ENCODE assay signal across 16 cellular contexts in genomic region chr22:45202333-45203149, GRCh38. TPM values are rescaled to one million over a fixed set of nuclear protein-coding genes. Genes with fewer than 3 reads are reported as not detected.
DNase-seq lines count a peak whose midpoint lies in the region; ATAC-seq and TF ChIP-seq lines count a peak whose summit lies in the region.
"Had no signal": no experiment of that assay in that cellular context is flagged by ENCODE, and none has a peak within 500 bp of the region (broad histone marks: within the 10 kb centered on the region; RNA-seq: fewer than 3 reads in every experiment).

No MANE protein-coding gene starts in this region.

- H3K9me3 ChIP-seq in BLaER1 treated with 17β-estradiol and CSF1 and Interleukin-3, amounts not matched to agents 10 nM and 100 nM (replicated peaks in 1 of 11) = no peaks in the 10 kb centered on the region
- H3K9me3 ChIP-seq in Peyer's patch = no peaks in the 10 kb centered on the region
- no peaks in the 10 kb centered on the region for H3K9me3 ChIP-seq in T-helper 17 cell (ENCODE audit: control insufficient read depth, low read length, poor library complexity, severe bottlenecking)
- H3K9me3 ChIP-seq: heart right ventricle had no signal

- peaks cover 6% of the 10 kb centered on the region for H3K36me3 Mint-ChIP-seq in T-helper 17 cell (ENCODE audit: low read depth)
- H3K36me3 Mint-ChIP-seq: activated naive CD8-positive, alpha-beta T cell treated with anti-CD3 and anti-CD28 coated beads, Interleukin-2, amount 10 ng/mL, durations not matched to agents 7 days and 5 days had no signal

- no peak overlapping the region for H3K27ac Mint-ChIP-seq in T-helper 17 cell
- H3K27ac Mint-ChIP-seq: activated naive CD8-positive, alpha-beta T cell treated with anti-CD3 and anti-CD28 coated beads, Interleukin-2, amount 10 ng/mL, durations not matched to agents 7 days and 5 days; stimulated activated naive B cell treated with anti-CD40 and anti-IgM and Interleukin-4, amounts not matched to agents 10 μg/mL and 1 μg/mL and 100 μg/mL, for 72 hours had no signal

- TF ChIP-seq POLR2A in Peyer's patch (IDR thresholded peaks at IDR 0.05) = no peak

- H3K4me1 Mint-ChIP-seq in T-helper 17 cell = peaks cover 4% of the 10 kb centered on the region
- H3K4me1 Mint-ChIP-seq: activated naive CD8-positive, alpha-beta T cell treated with anti-CD3 and anti-CD28 coated beads, Interleukin-2, amount 10 ng/mL, durations not matched to agents 7 days and 5 days; central memory CD8-positive, alpha-beta T cell had no signal

- peak overlapping the region; percentile 73 to 91 (median 82) for H3K4me2 ChIP-seq in BLaER1 treated with 17β-estradiol and CSF1 and Interleukin-3, amounts not matched to agents 10 nM and 100 nM

- intact Hi-C loops in posterior vena cava (cut with DNase I) = no loop called here

- H3K27ac ChIP-seq in BLaER1 treated with 17β-estradiol and CSF1 and Interleukin-3, amounts not matched to agents 10 nM and 100 nM = peak overlapping the region; percentile 35 to 69 (median 62); a peak in 19 of 22 replicates
- no peak overlapping the region for H3K27ac ChIP-seq in Peyer's patch
- H3K27ac ChIP-seq: heart right ventricle had no signal

- peaks cover 44 to 95% (median 71%) of the 10 kb centered on the region in 11 experiments; a peak in 21 of 22 replicates for H4K20me1 ChIP-seq in BLaER1 treated with 17β-estradiol and CSF1 and Interleukin-3, amounts not matched to agents 10 nM and 100 nM

- H3K4me3 Mint-ChIP-seq in T-helper 17 cell = no peak overlapping the region
- H3K4me3 Mint-ChIP-seq: activated naive CD8-positive, alpha-beta T cell treated with anti-CD3 and anti-CD28 coated beads, Interleukin-2, amount 10 ng/mL, durations not matched to agents 7 days and 5 days; central memory CD8-positive, alpha-beta T cell; stimulated activated naive B cell treated with anti-CD40 and anti-IgM and Interleukin-4, amounts not matched to agents 10 μg/mL and 1 μg/mL and 100 μg/mL, for 72 hours had no signal

- H3K27me3 ChIP-seq in BLaER1 treated with 17β-estradiol and CSF1 and Interleukin-3, amounts not matched to agents 10 nM and 100 nM = no peaks in the 10 kb centered on the region
- no peaks in the 10 kb centered on the region for H3K27me3 ChIP-seq in Peyer's patch
- H3K27me3 ChIP-seq: heart right ventricle had no signal

- DNase-seq in Peyer's patch = peak in 2 of 3 donors; percentile 40 to 41
- DNase-seq in posterior vena cava (ENCODE audit: low spot score) = peak; percentile 76
- DNase-seq in T-helper 17 cell = no peak
- DNase-seq in T1000 (lab: John Stamatoyannopoulos, UW) = no peak
- DNase-seq: activated naive CD8-positive, alpha-beta T cell treated with anti-CD3 and anti-CD28 coated beads, Interleukin-2, amount 10 ng/mL, durations not matched to agents 7 days and 5 days; activated T-cell treated with anti-CD3 and anti-CD28 coated beads, Interleukin-2, amount 50 U/mL, for 1 hour; Kasumi-1; midbrain; NCI-H1417 treated with DMSO at 0.1 percent for 48 hours; stimulated activated naive B cell treated with anti-CD40 and anti-IgM and Interleukin-4, amounts not matched to agents 10 μg/mL and 1 μg/mL and 100 μg/mL, for 72 hours had no signal

- H3K4me1 ChIP-seq in BLaER1 treated with 17β-estradiol and CSF1 and Interleukin-3, amounts not matched to agents 10 nM and 100 nM = peaks cover 28 to 39% (median 33%) of the 10 kb centered on the region in 10 experiments
- peaks cover 0 to 6% (median 0%) of the 10 kb centered on the region in 4 donors for H3K4me1 ChIP-seq in Peyer's patch
- H3K4me1 ChIP-seq: heart right ventricle had no signal

- H3K4me3 ChIP-seq in BLaER1 treated with 17β-estradiol and CSF1 and Interleukin-3, amounts not matched to agents 10 nM and 100 nM = peak overlapping the region in 3 of 10 experiments; percentile 4 to 32 (median 10); a peak in 3 of 20 replicates
- H3K4me3 ChIP-seq in Peyer's patch = no peak overlapping the region
- H3K4me3 ChIP-seq: heart right ventricle had no signal

- TF ChIP-seq CTCF in Peyer's patch (IDR thresholded peaks at IDR 0.05) = no peak

- peaks cover 75 to 100% (median 91%) of the 10 kb centered on the region in 11 experiments for H3K36me3 ChIP-seq in BLaER1 treated with 17β-estradiol and CSF1 and Interleukin-3, amounts not matched to agents 10 nM and 100 nM
- peaks cover 0 to 75% (median 0%) of the 10 kb centered on the region in 3 donors for H3K36me3 ChIP-seq in Peyer's patch

- H3K27me3 Mint-ChIP-seq in T-helper 17 cell = no peaks in the 10 kb centered on the region
- H3K27me3 Mint-ChIP-seq: activated naive CD8-positive, alpha-beta T cell treated with anti-CD3 and anti-CD28 coated beads, Interleukin-2, amount 10 ng/mL, durations not matched to agents 7 days and 5 days; central memory CD8-positive, alpha-beta T cell; stimulated activated naive B cell treated with anti-CD40 and anti-IgM and Interleukin-4, amounts not matched to agents 10 μg/mL and 1 μg/mL and 100 μg/mL, for 72 hours had no signal

- peak overlapping the region; percentile 41 to 65 (median 56); a peak in 19 of 22 replicates for H3K9ac ChIP-seq in BLaER1 treated with 17β-estradiol and CSF1 and Interleukin-3, amounts not matched to agents 10 nM and 100 nM

- ATAC-seq in esophagus mucosa (peak; percentile 46), GM21528 (IDR thresholded peaks at IDR 0.05; ENCODE audit: low FRiP score, unreplicated experiment) (no peak), T-helper 17 cell (no peak), GM21786 (IDR thresholded peaks at IDR 0.05; ENCODE audit: unreplicated experiment) (no peak)
- ATAC-seq: heart right ventricle; stimulated activated naive B cell treated with anti-CD40 and anti-IgM and Interleukin-4, amounts not matched to agents 10 μg/mL and 1 μg/mL and 100 μg/mL, for 72 hours had no signal

RNA-seq across cellular contexts. Expression of gene KIAA0930, which starts 38.2 kb away (rescaled TPM):
- 10 to 100 TPM; 21.2 to 41.3 (median 27.8) TPM for total RNA-seq in Peyer's patch
- total RNA-seq in esophagus mucosa = 45.4 TPM
- 10 to 100 TPM; 48.5 to 74.0 TPM for total RNA-seq in posterior vena cava
- 10 to 100 TPM; 10.9 to 11.6 TPM for total RNA-seq in T-helper 17 cell

RNA-seq across cellular contexts. Expression of gene NUP50, which starts 38.8 kb away (rescaled TPM):
- total RNA-seq in Peyer's patch (10 to 100 TPM; 67.8 to 96.8 (median 75.8) TPM), esophagus mucosa (67.8 TPM), posterior vena cava (10 to 100 TPM; 29.7 to 30.1 TPM), T-helper 17 cell (10 to 100 TPM; 89.3 to 99.2 TPM)

Comparison
In these comparisons a context has a peak if more than half of its experiments do, and no peak if none do; other contexts are left out.
1. H3K27ac ChIP-seq: peak in BLaER1 treated with 17β-estradiol and CSF1 and Interleukin-3, amounts not matched to agents 10 nM and 100 nM (11 of 11); none in Peyer's patch (0 of 4).
2. DNase-seq: peak in Peyer's patch (2 of 3) and posterior vena cava (single experiment); none in T-helper 17 cell (0 of 3) and T1000 (single experiment).